In genomic region chr17:42979511-42980273, GRCh38 we compare ENCODE assay signal across 8 cellular contexts. TPM values are rescaled to one million over a fixed set of nuclear protein-coding genes. Genes with fewer than 3 reads are reported as not detected.
DNase-seq lines count a peak whose midpoint lies in the region; ATAC-seq, FAIRE-seq and TF ChIP-seq lines count a peak whose summit lies in the region.

Gene PTGES3L, minus strand, starts transcription at chr17:42980080. Its CDS starts 27 bp downstream, at chr17:42980053.

- DNase-seq in ACHN (peak; percentile 58), GM12892 (ENCODE audit: insufficient read length) (peak; percentile 45), LHCN-M2 (ENCODE audit: low read depth) (peak; percentile 81), SK-N-DZ (ENCODE audit: low spot score) (peak; percentile 94), coronary artery (ENCODE audit: low spot score) (peak; percentile 78)

- H3K9ac ChIP-seq in liver (ENCODE audit: low read depth in 1 of 2, low read length in 2 of 2): peak within 1 kb of the TSS in 1 of 2 donors; percentile 70
- peak within 1 kb of the TSS in 4 of 5 donors; percentile 84 to 89 (median 87) for H3K9ac ChIP-seq in subcutaneous abdominal adipose tissue (ENCODE audit: low read length in 5 of 5)

- FAIRE-seq in GM12892 (lab: Jason Lieb, UNC): no peak

- 46% methylated on average over 21 of the region's 21 CpGs for WGBS in liver

- in situ Hi-C loops in ACHN (cut with HindIII; ENCODE audit: low pct_ligation_motif_present, low pct_unique_long_range_greater_than_20kb, low sequenced_read_pairs): no loop called here

- H3K36me3 ChIP-seq in liver (ENCODE audit: control insufficient read depth in 4 of 4, insufficient read depth in 3 of 4, low read depth in 1 of 4, low read length in 3 of 4) (no peaks in the 10 kb centered on the region), subcutaneous abdominal adipose tissue (ENCODE audit: control insufficient read depth in 5 of 5, insufficient read depth in 5 of 5, low read length in 5 of 5) (no peaks in the 10 kb centered on the region)

- H3K4me1 ChIP-seq in liver (ENCODE audit: control insufficient read depth in 4 of 4, insufficient read depth in 4 of 4, low read length in 3 of 4) (peaks cover 8 to 24% (median 20%) of the 10 kb centered on the region in 4 donors), subcutaneous abdominal adipose tissue (ENCODE audit: control insufficient read depth in 5 of 5, insufficient read depth in 5 of 5, low read length in 5 of 5) (peaks cover 0 to 36% (median 32%) of the 10 kb centered on the region in 5 donors)

- no peak for TF ChIP-seq RAD21 in liver (IDR thresholded peaks at IDR 0.05)

- H3K27ac ChIP-seq in coronary artery (peak within 1 kb of the TSS; percentile 43 to 86), liver (ENCODE audit: low read depth in 1 of 2, low read length in 2 of 2) (peak within 1 kb of the TSS; percentile 50 to 58), subcutaneous abdominal adipose tissue (ENCODE audit: low read depth, low read length) (peak within 1 kb of the TSS; percentile 69)

- no peak for ATAC-seq in GM18861 (IDR thresholded peaks at IDR 0.05; ENCODE audit: unreplicated experiment)

- TF ChIP-seq CTCF in coronary artery (IDR thresholded peaks at IDR 0.05) (no peak), liver (IDR thresholded peaks at IDR 0.05; ENCODE audit: low read depth, low read length, missing input control) (no peak)

- no peaks in the 10 kb centered on the region for H3K27me3 ChIP-seq in liver (ENCODE audit: control insufficient read depth in 4 of 4, insufficient read depth in 4 of 4, low read length in 3 of 4)
- no peaks in the 10 kb centered on the region for H3K27me3 ChIP-seq in subcutaneous abdominal adipose tissue (ENCODE audit: control insufficient read depth in 5 of 5, insufficient read depth in 4 of 5, low read length in 5 of 5)

- H3K4me3 ChIP-seq in coronary artery (peak within 1 kb of the TSS; percentile 100), liver (ENCODE audit: low read depth in 1 of 3, low read length in 3 of 3) (peak within 1 kb of the TSS; percentile 56 to 93 (median 80)), subcutaneous abdominal adipose tissue (ENCODE audit: low read depth in 1 of 5, low read length in 5 of 5) (peak within 1 kb of the TSS; percentile 82 to 95 (median 88))

- H3K9me3 ChIP-seq in liver (ENCODE audit: control insufficient read depth in 4 of 4, low read length in 3 of 4): no peaks in the 10 kb centered on the region
- H3K9me3 ChIP-seq in subcutaneous abdominal adipose tissue (ENCODE audit: control insufficient read depth in 5 of 5, low read length in 5 of 5): no peaks in the 10 kb centered on the region

- no peak for TF ChIP-seq POLR2A in GM12892 (IDR thresholded peaks at IDR 0.05; ENCODE audit: low read depth, low read length)

TF ChIP-seq in liver, 16 proteins besides CTCF, POLR2A, EP300 and RAD21:
- TF ChIP-seq FOXA2 (IDR thresholded peaks at IDR 0.05) (no peak), RXRA (IDR thresholded peaks at IDR 0.05) (no peak), JUND (IDR thresholded peaks at IDR 0.05) (no peak), ATF3 (IDR thresholded peaks at IDR 0.05) (no peak), EGR1 (IDR thresholded peaks at IDR 0.05; ENCODE audit: low read depth in 2 of 2) (no peak), NR2F2 (IDR thresholded peaks at IDR 0.05) (no peak), ZBTB33 (IDR thresholded peaks at IDR 0.05) (no peak), HNF4G (IDR thresholded peaks at IDR 0.05) (no peak), FOXA1 (IDR thresholded peaks at IDR 0.05) (no peak), YY1 (IDR thresholded peaks at IDR 0.05) (no peak), MAX (IDR thresholded peaks at IDR 0.05) (no peak), REST (IDR thresholded peaks at IDR 0.05) (no peak), TAF1 (conservative IDR thresholded peaks at IDR 0.05) (no peak)

RNA-seq across cellular contexts. Expression of gene PTGES3L, which starts in this region (rescaled TPM):
- polyA plus RNA-seq in GM12892 (2012; ENCODE audit: missing spikeins): 9.1 TPM
- 2.4 and 5.5 TPM in 2 replicates for total RNA-seq in LHCN-M2 (2014; rRNA removed)
- 4.7 TPM for polyA plus RNA-seq in LHCN-M2 (2012)
- 6.9 and 8.8 TPM in 2 replicates for polyA plus RNA-seq in SK-N-DZ (2014; cell fraction: cytosol; rRNA removed)
- 7.4 and 8.6 TPM in 2 replicates for polyA plus RNA-seq in SK-N-DZ (2014; cell fraction: nucleus; rRNA removed)
- total RNA-seq in liver: under 1 TPM; 0.08 to 0.19 TPM
- under 1 TPM in 1 of 2 donors, not detected in 1; 0.13 TPM for polyA plus RNA-seq in liver
